1 cellular context compared by ENCODE assay signal in the genomic region with DNA sequence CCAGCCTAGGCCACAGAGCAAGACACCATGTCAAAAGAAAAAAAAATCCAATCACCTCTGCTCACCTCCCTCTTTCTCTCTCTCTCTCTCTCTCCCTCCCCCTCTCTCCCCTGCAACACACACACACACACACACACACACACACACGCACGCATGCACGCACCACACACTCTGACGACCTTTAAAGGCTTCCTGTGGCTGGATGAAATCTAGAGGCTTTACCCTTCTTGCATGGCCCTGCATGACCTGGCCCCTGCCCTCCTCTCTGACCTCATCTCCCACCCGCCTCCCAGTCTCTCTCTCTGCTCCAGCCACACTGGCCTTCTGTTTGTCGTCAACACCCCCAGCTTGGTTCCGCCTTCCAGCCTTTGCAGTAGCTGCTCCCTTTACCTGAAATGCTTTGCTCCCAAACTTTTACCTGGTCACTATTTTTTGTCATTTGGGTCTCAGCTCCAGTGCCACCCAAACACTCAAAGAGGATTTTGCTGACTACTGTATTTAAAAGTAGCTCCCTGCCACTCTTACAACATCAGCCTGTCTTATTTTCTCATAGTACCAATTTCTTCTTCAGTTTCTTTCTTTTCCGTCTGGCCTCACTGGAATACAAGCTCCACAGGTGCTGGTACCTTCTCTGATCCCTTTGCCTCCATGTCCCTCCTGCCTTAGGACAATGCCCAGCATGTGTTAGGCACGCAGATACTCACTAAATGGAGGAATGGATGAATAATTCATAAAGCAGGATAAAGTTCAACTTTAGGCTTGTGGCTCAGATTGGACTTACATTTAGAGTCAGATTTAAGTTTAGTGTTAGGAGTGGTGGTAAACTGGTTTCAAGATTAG.
A peak's percentile ranks its signal among the peaks of the same experiment; 100 is the strongest.
TF ChIP-seq lines count a peak whose summit lies in the region.

No MANE protein-coding gene starts in this region.

TF ChIP-seq in IMR-90, 13 proteins besides CTCF, POLR2A, EP300 and RAD21:
- peak; percentile 67 for TF ChIP-seq MAFK (IDR thresholded peaks at IDR 0.05; ENCODE audit: low read depth, low read length)
- no peak for TF ChIP-seq RCOR1 (IDR thresholded peaks at IDR 0.05; ENCODE audit: insufficient replicate concordance, low read length)
